Comparison of ENCODE assay signal across 1 cellular context in genomic region chr14:23364604-23365352, GRCh38.
TF ChIP-seq lines count a peak whose summit lies in the region.

A gene with protein sequence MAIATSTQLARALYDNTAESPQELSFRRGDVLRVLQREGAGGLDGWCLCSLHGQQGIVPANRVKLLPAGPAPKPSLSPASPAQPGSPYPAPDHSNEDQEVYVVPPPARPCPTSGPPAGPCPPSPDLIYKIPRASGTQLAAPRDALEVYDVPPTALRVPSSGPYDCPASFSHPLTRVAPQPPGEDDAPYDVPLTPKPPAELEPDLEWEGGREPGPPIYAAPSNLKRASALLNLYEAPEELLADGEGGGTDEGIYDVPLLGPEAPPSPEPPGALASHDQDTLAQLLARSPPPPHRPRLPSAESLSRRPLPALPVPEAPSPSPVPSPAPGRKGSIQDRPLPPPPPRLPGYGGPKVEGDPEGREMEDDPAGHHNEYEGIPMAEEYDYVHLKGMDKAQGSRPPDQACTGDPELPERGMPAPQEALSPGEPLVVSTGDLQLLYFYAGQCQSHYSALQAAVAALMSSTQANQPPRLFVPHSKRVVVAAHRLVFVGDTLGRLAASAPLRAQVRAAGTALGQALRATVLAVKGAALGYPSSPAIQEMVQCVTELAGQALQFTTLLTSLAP (minus strand): TSS chr14:23365172. CDS start chr14:23365025, 147 bp downstream.

TF ChIP-seq in HepG2, 621 proteins besides CTCF, POLR2A, EP300 and RAD21 (continued from another document):
- peak; percentile 23; the same call in 1 of the 2 replicates for TF ChIP-seq ZNF800 (CRISPR knock-in tag; IDR thresholded peaks at IDR 0.05)
- peak; percentile 36 for TF ChIP-seq ZNF883 (CRISPR knock-in tag; IDR thresholded peaks at IDR 0.05; ENCODE audit: not compliant biosample characterization)
- 0 out of 2 replicates have a peak, but pooled peaks have one; percentile 33 for TF ChIP-seq TMF1 (CRISPR knock-in tag; IDR thresholded peaks at IDR 0.05; ENCODE audit: low read depth)
- TF ChIP-seq JUN (CRISPR knock-in tag; IDR thresholded peaks at IDR 0.05) = no peak
